14 cellular contexts compared by ENCODE assay signal in genomic region chr17:64443086-64443760, GRCh38. TPM values are rescaled to one million over a fixed set of nuclear protein-coding genes. Genes with fewer than 3 reads are reported as not detected.
A peak's percentile ranks its signal among the peaks of the same experiment; 100 is the strongest.
DNase-seq lines count a peak whose midpoint lies in the region; ATAC-seq and TF ChIP-seq lines count a peak whose summit lies in the region.
"Had no signal": no experiment of that assay in that cellular context is flagged by ENCODE, and none has a peak within 500 bp of the region (broad histone marks: within the 10 kb centered on the region; RNA-seq: fewer than 3 reads in every experiment).

No MANE protein-coding gene starts in this region.

- no peak overlapping the region for H3K18ac ChIP-seq in mesenchymal stem cell (ENCODE audit: low read depth in 1 of 2, low read length in 2 of 2)

- no peak overlapping the region for H3K4me3 Mint-ChIP-seq in natural killer cell treated with Interleukin-12 subunit alpha and Interleukin-12 subunit beta and Interleukin-15 and Interleukin-18, amount 100 ng/mL, for 72 hours
- H3K4me3 Mint-ChIP-seq in natural killer cell, result no peak overlapping the region
- no peak overlapping the region for H3K4me3 Mint-ChIP-seq in activated CD4-positive, alpha-beta memory T cell treated with anti-CD3 and anti-CD28 coated beads for 36 hours
- H3K4me3 Mint-ChIP-seq: endodermal cell, nephron had no signal

- no peak overlapping the region for H2BK15ac ChIP-seq in mesenchymal stem cell (ENCODE audit: low read depth, poor library complexity, severe bottlenecking)

- H3K4me1 ChIP-seq in mesenchymal stem cell (ENCODE audit: control insufficient read depth, insufficient read depth, low read depth, low read length) (no peaks in the 10 kb centered on the region), upper lobe of right lung (peaks cover 8% of the 10 kb centered on the region)

- no peak overlapping the region for H2BK120ac ChIP-seq in mesenchymal stem cell (ENCODE audit: low read depth, low read length)

- H4K91ac ChIP-seq in mesenchymal stem cell (ENCODE audit: low read length), result no peak overlapping the region

- no peak for DNase-seq in natural killer cell treated with Interleukin-12 subunit alpha and Interleukin-12 subunit beta and Interleukin-15 and Interleukin-18, amount 100 ng/mL, for 72 hours (ENCODE audit: low spot score)
- DNase-seq in natural killer cell (no peak), mesenchymal stem cell (no peak), upper lobe of right lung (no peak), DMS79 treated with DMSO at 0.1 percent for 48 hours (lab: John Stamatoyannopoulos, UW) (no peak), AML-193 (lab: John Stamatoyannopoulos, UW) (no peak), MV-4-11 (lab: John Stamatoyannopoulos, UW) (no peak)
- DNase-seq in activated CD4-positive, alpha-beta memory T cell treated with anti-CD3 and anti-CD28 coated beads for 36 hours, result no peak
- DNase-seq: endodermal cell, NCI-H2029 treated with DMSO at 0.1 percent for 48 hours, NCI-H526, SK-N-SH had no signal

- ATAC-seq in natural killer cell treated with Interleukin-12 subunit alpha and Interleukin-12 subunit beta and Interleukin-15 and Interleukin-18, amount 100 ng/mL, for 72 hours, result no peak
- ATAC-seq in natural killer cell (no peak), upper lobe of right lung (peak; percentile 50)

- peak overlapping the region; percentile 13 for H4K8ac ChIP-seq in mesenchymal stem cell (ENCODE audit: low read length)

- H3K4me1 Mint-ChIP-seq in natural killer cell treated with Interleukin-12 subunit alpha and Interleukin-12 subunit beta and Interleukin-15 and Interleukin-18, amount 100 ng/mL, for 72 hours (ENCODE audit: low read depth in 2 of 2), result peaks cover 17 to 19% of the 10 kb centered on the region in 2 donors
- H3K4me1 Mint-ChIP-seq in natural killer cell, result peaks cover 12% of the 10 kb centered on the region in 2 donors
- H3K4me1 Mint-ChIP-seq in activated CD4-positive, alpha-beta memory T cell treated with anti-CD3 and anti-CD28 coated beads for 36 hours (ENCODE audit: low read depth), result peaks cover 26% of the 10 kb centered on the region
- H3K4me1 Mint-ChIP-seq: endodermal cell had no signal

- no peaks in the 10 kb centered on the region for H3K27me3 Mint-ChIP-seq in natural killer cell treated with Interleukin-12 subunit alpha and Interleukin-12 subunit beta and Interleukin-15 and Interleukin-18, amount 100 ng/mL, for 72 hours
- H3K27me3 Mint-ChIP-seq in natural killer cell (ENCODE audit: low read depth in 2 of 2), result no peaks in the 10 kb centered on the region
- H3K27me3 Mint-ChIP-seq in activated CD4-positive, alpha-beta memory T cell treated with anti-CD3 and anti-CD28 coated beads for 36 hours, result no peaks in the 10 kb centered on the region
- H3K27me3 Mint-ChIP-seq: central memory CD8-positive, alpha-beta T cell had no signal

- H3K36me3 Mint-ChIP-seq in natural killer cell treated with Interleukin-12 subunit alpha and Interleukin-12 subunit beta and Interleukin-15 and Interleukin-18, amount 100 ng/mL, for 72 hours, result peaks cover 11% of the 10 kb centered on the region
- peaks cover 9% of the 10 kb centered on the region for H3K36me3 Mint-ChIP-seq in natural killer cell
- H3K36me3 Mint-ChIP-seq in activated CD4-positive, alpha-beta memory T cell treated with anti-CD3 and anti-CD28 coated beads for 36 hours, result peaks cover 8% of the 10 kb centered on the region

- POLR2A ChIA-PET in activated CD4-positive, alpha-beta memory T cell treated with anti-CD3 and anti-CD28 coated beads for 36 hours (lab: Charles Lee), result no interaction called here

- H3K9me3 ChIP-seq in mesenchymal stem cell (ENCODE audit: control insufficient read depth, low read length), result peaks cover 8% of the 10 kb centered on the region
- H3K9me3 ChIP-seq in upper lobe of right lung, result no peaks in the 10 kb centered on the region

- H3K36me3 ChIP-seq in mesenchymal stem cell (ENCODE audit: control insufficient read depth in 1 of 2, insufficient read depth in 2 of 2, low read depth in 1 of 2, low read length in 2 of 2) (peaks cover 0 to 34% of the 10 kb centered on the region in 2 experiments), upper lobe of right lung (no peaks in the 10 kb centered on the region)

- H2AFZ ChIP-seq in mesenchymal stem cell (ENCODE audit: low read depth, low read length), result no peak overlapping the region

- peaks cover 9% of the 10 kb centered on the region for H3K9me3 Mint-ChIP-seq in natural killer cell treated with Interleukin-12 subunit alpha and Interleukin-12 subunit beta and Interleukin-15 and Interleukin-18, amount 100 ng/mL, for 72 hours
- peaks cover 0 to 3% of the 10 kb centered on the region in 2 donors for H3K9me3 Mint-ChIP-seq in natural killer cell
- peaks cover 17% of the 10 kb centered on the region for H3K9me3 Mint-ChIP-seq in activated CD4-positive, alpha-beta memory T cell treated with anti-CD3 and anti-CD28 coated beads for 36 hours

- H2BK12ac ChIP-seq in mesenchymal stem cell (ENCODE audit: low read length in 2 of 2), result no peak overlapping the region

- H3K23ac ChIP-seq in mesenchymal stem cell (ENCODE audit: low read length in 2 of 2), result no peak overlapping the region

- no peak overlapping the region for H3K27ac ChIP-seq in mesenchymal stem cell (ENCODE audit: low read length, poor library complexity, severe bottlenecking)
- H3K27ac ChIP-seq in upper lobe of right lung, result peak overlapping the region; percentile 55

- no peak overlapping the region for H3K4ac ChIP-seq in mesenchymal stem cell (ENCODE audit: low read depth in 1 of 2, low read length in 2 of 2)

- no peaks in the 10 kb centered on the region for H3K27me3 ChIP-seq in mesenchymal stem cell (ENCODE audit: control insufficient read depth in 1 of 2, insufficient read depth in 1 of 2, low read length in 2 of 2)
- H3K27me3 ChIP-seq in upper lobe of right lung, result no peaks in the 10 kb centered on the region

- CTCF ChIA-PET in activated CD4-positive, alpha-beta memory T cell treated with anti-CD3 and anti-CD28 coated beads for 36 hours (lab: Charles Lee), result interaction anchor here (1.1 kb wide), 1 partner anchor 24 kb away, joined by 4 read pairs; no protein-coding TSS in a partner anchor

- H2AK5ac ChIP-seq in mesenchymal stem cell (ENCODE audit: low read length, severe bottlenecking), result no peak overlapping the region

- no peak overlapping the region for H3K14ac ChIP-seq in mesenchymal stem cell (ENCODE audit: low read length in 2 of 2)

- H3K9ac ChIP-seq in mesenchymal stem cell (ENCODE audit: low read length), result no peak overlapping the region
- H3K9ac ChIP-seq: SK-N-SH had no signal

- no peak overlapping the region for H3K4me2 ChIP-seq in mesenchymal stem cell (ENCODE audit: low read length, poor library complexity, severe bottlenecking)
- H3K4me2 ChIP-seq: SK-N-SH had no signal

- no peaks in the 10 kb centered on the region for H3K79me1 ChIP-seq in mesenchymal stem cell (replicated peaks; ENCODE audit: low read length, poor library complexity, severe bottlenecking)

- WGBS in mesenchymal stem cell, result 92% methylated on average over 4 of the region's 6 CpGs

- peak overlapping the region; percentile 75 to 92 for H3K27ac Mint-ChIP-seq in natural killer cell treated with Interleukin-12 subunit alpha and Interleukin-12 subunit beta and Interleukin-15 and Interleukin-18, amount 100 ng/mL, for 72 hours
- H3K27ac Mint-ChIP-seq in natural killer cell, result no peak overlapping the region
- H3K27ac Mint-ChIP-seq in activated CD4-positive, alpha-beta memory T cell treated with anti-CD3 and anti-CD28 coated beads for 36 hours, result peak overlapping the region; percentile 30
- H3K27ac Mint-ChIP-seq: endodermal cell had no signal

- H3K4me3 ChIP-seq in mesenchymal stem cell (ENCODE audit: insufficient read depth in 1 of 2, low read depth in 1 of 2, low read length in 2 of 2) (no peak overlapping the region), upper lobe of right lung (no peak overlapping the region)

- TF ChIP-seq CTCF in natural killer cell (IDR thresholded peaks at IDR 0.05) (no peak), upper lobe of right lung (IDR thresholded peaks at IDR 0.05) (no peak)

- no peak overlapping the region for H2BK5ac ChIP-seq in mesenchymal stem cell (ENCODE audit: low read depth, low read length, poor library complexity, severe bottlenecking)

- intact Hi-C loops in natural killer cell (cut with micrococcal nuclease) (no loop called here), upper lobe of right lung (cut with DNase I) (no loop called here)
- intact Hi-C loops in activated CD4-positive, alpha-beta memory T cell treated with anti-CD3 and anti-CD28 coated beads for 36 hours (cut with micrococcal nuclease), result no loop called here

RNA-seq across cellular contexts. Expression of gene MILR1, which starts 5.7 kb away (rescaled TPM):
- 1 to 10 TPM; 5.0 to 6.9 TPM for total RNA-seq in natural killer cell treated with Interleukin-12 subunit alpha and Interleukin-12 subunit beta and Interleukin-15 and Interleukin-18, amount 100 ng/mL, for 72 hours
- total RNA-seq in natural killer cell, result 10 to 100 TPM in 1 of 3 donors, 1 to 10 TPM in 2; 2.2 to 12.0 (median 3.3) TPM
- total RNA-seq in activated CD4-positive, alpha-beta memory T cell treated with anti-CD3 and anti-CD28 coated beads for 36 hours, result not detected
- 6.6 TPM for polyA plus RNA-seq in mesenchymal stem cell (2013, experiment 1 of 2)
- 7.6 TPM for polyA plus RNA-seq in mesenchymal stem cell (2013, experiment 2 of 2)
- 17.9 TPM for total RNA-seq in upper lobe of right lung

RNA-seq across cellular contexts. Expression of gene PECAM1, which starts 52.6 kb away (rescaled TPM):
- 10 to 100 TPM in 1 of 2 donors, 1 to 10 TPM in 1; 8.1 to 17.1 TPM for total RNA-seq in natural killer cell treated with Interleukin-12 subunit alpha and Interleukin-12 subunit beta and Interleukin-15 and Interleukin-18, amount 100 ng/mL, for 72 hours
- total RNA-seq in natural killer cell, result 10 to 100 TPM; 57.1 to 79.8 (median 72.6) TPM
- total RNA-seq in activated CD4-positive, alpha-beta memory T cell treated with anti-CD3 and anti-CD28 coated beads for 36 hours, result 1 to 10 TPM; 1.1 to 1.3 TPM
- polyA plus RNA-seq in mesenchymal stem cell (2013, experiment 1 of 2), result 0.18 TPM
- polyA plus RNA-seq in mesenchymal stem cell (2013, experiment 2 of 2), result 0.66 TPM
- 631 TPM for total RNA-seq in upper lobe of right lung

RNA-seq across cellular contexts. Expression of gene POLG2, which starts 53.6 kb away (rescaled TPM):
- total RNA-seq in natural killer cell treated with Interleukin-12 subunit alpha and Interleukin-12 subunit beta and Interleukin-15 and Interleukin-18, amount 100 ng/mL, for 72 hours, result 10 to 100 TPM; 32.6 to 61.1 TPM
- total RNA-seq in natural killer cell (10 to 100 TPM; 34.7 to 65.3 (median 41.2) TPM), upper lobe of right lung (12.6 TPM)
- 10 to 100 TPM; 25.8 to 28.1 TPM for total RNA-seq in activated CD4-positive, alpha-beta memory T cell treated with anti-CD3 and anti-CD28 coated beads for 36 hours
- polyA plus RNA-seq in mesenchymal stem cell (2013, experiment 1 of 2), result 6.1 TPM
- polyA plus RNA-seq in mesenchymal stem cell (2013, experiment 2 of 2), result 5.5 TPM

Comparison
In these comparisons a context has a peak if more than half of its experiments do, and no peak if none do; other contexts are left out.
1. H3K27ac Mint-ChIP-seq: peak in natural killer cell treated with Interleukin-12 subunit alpha and Interleukin-12 subunit beta and Interleukin-15 and Interleukin-18, amount 100 ng/mL, for 72 hours (2 of 2) and activated CD4-positive, alpha-beta memory T cell treated with anti-CD3 and anti-CD28 coated beads for 36 hours (single experiment); none in natural killer cell (0 of 2).